In genomic region chr5:61701877-61702602, GRCh38 we compare ENCODE assay signal across 11 cellular contexts.
A peak's percentile ranks its signal among the peaks of the same experiment; 100 is the strongest.
DNase-seq lines count a peak whose midpoint lies in the region; ATAC-seq and TF ChIP-seq lines count a peak whose summit lies in the region.
"Had no signal": no experiment of that assay in that cellular context is flagged by ENCODE, and none has a peak within 500 bp of the region (broad histone marks: within the 10 kb centered on the region; RNA-seq: fewer than 3 reads in every experiment).

No MANE protein-coding gene starts in this region.

- H3K56ac ChIP-seq in mesendoderm (ENCODE audit: low read length) = no peak overlapping the region

- no peaks in the 10 kb centered on the region for H3K9me3 ChIP-seq in OCI-LY3 (ENCODE audit: insufficient read depth, low read length)
- no peaks in the 10 kb centered on the region for H3K9me3 ChIP-seq in right cardiac atrium (ENCODE audit: control insufficient read depth, low read length)
- no peaks in the 10 kb centered on the region for H3K9me3 ChIP-seq in neural progenitor cell (ENCODE audit: low read depth)

- intact Hi-C loops in right cardiac atrium (cut with DNase I) = no loop called here

- H3K18ac ChIP-seq in mesendoderm (ENCODE audit: low read length) = no peak overlapping the region

- no peaks in the 10 kb centered on the region for H3K79me1 ChIP-seq in mesendoderm (ENCODE audit: low read length)

- H3K36me3 Mint-ChIP-seq in neural progenitor cell = no peaks in the 10 kb centered on the region

- TF ChIP-seq CTCF in GM12865 (IDR thresholded peaks at IDR 0.05; ENCODE audit: insufficient read depth, low read depth, low read length, missing control alignments) (no peak), OCI-LY3 (IDR thresholded peaks at IDR 0.05; ENCODE audit: low read depth, low read length) (no peak), neural progenitor cell (IDR thresholded peaks at IDR 0.05) (no peak)

- peak; percentile 68 for DNase-seq in GM12865 (ENCODE audit: low read depth)
- DNase-seq in right cardiac atrium = no peak
- DNase-seq in activated naive CD4-positive, alpha-beta T cell treated with anti-CD3 and anti-CD28 coated beads, Interleukin-2, amount 50 U/mL, for 16 hours = no peak
- DNase-seq in neural progenitor cell (ENCODE audit: low spot score) = no peak
- no peak for DNase-seq in mesendoderm
- DNase-seq: activated CD8-positive, alpha-beta memory T cell treated with anti-CD3 and anti-CD28 coated beads, Interleukin-2, amount 50 U/mL, for 4 hours; stimulated activated naive CD4-positive, alpha-beta T cell had no signal

- H3K9me3 Mint-ChIP-seq in neural progenitor cell = no peaks in the 10 kb centered on the region

- H3K4ac ChIP-seq in mesendoderm (ENCODE audit: low read depth, low read length) = no peak overlapping the region

- H2BK5ac ChIP-seq in mesendoderm (ENCODE audit: low read length) = no peak overlapping the region

- ATAC-seq in GM19452 (IDR thresholded peaks at IDR 0.05; ENCODE audit: unreplicated experiment) (peak; percentile 67), HG02884 (IDR thresholded peaks at IDR 0.05; ENCODE audit: unreplicated experiment) (peak; percentile 75), right cardiac atrium (no peak)

- H2BK120ac ChIP-seq in mesendoderm (ENCODE audit: low read depth, low read length) = no peak overlapping the region

- H3K4me1 ChIP-seq in OCI-LY3 (ENCODE audit: low read length) (peaks cover 42% of the 10 kb centered on the region), right cardiac atrium (ENCODE audit: control insufficient read depth, insufficient read depth, low read length) (no peaks in the 10 kb centered on the region), neural progenitor cell (peaks cover 12% of the 10 kb centered on the region), mesendoderm (ENCODE audit: control insufficient read depth, low read depth, low read length) (no peaks in the 10 kb centered on the region)

- H2AK5ac ChIP-seq in mesendoderm (ENCODE audit: low read length) = no peak overlapping the region

- H3K23ac ChIP-seq in mesendoderm (ENCODE audit: low read length) = no peak overlapping the region

- H4K20me1 ChIP-seq in OCI-LY3 (ENCODE audit: insufficient read depth, low read length) (no peaks in the 10 kb centered on the region), neural progenitor cell (ENCODE audit: low read depth) (no peaks in the 10 kb centered on the region)

- H3K4me3 ChIP-seq in GM12865 (ENCODE audit: low read depth, low read length) (no peak overlapping the region), OCI-LY3 (ENCODE audit: low read length) (peak overlapping the region; percentile 30; the same call in 1 of the 2 replicates), right cardiac atrium (ENCODE audit: low read length) (no peak overlapping the region), neural progenitor cell (no peak overlapping the region), mesendoderm (ENCODE audit: low read length) (no peak overlapping the region)
- H3K4me3 ChIP-seq: SK-N-MC had no signal

- 77% methylated on average over 4 of the region's 4 CpGs for WGBS in right cardiac atrium
- WGBS in mesendoderm (ENCODE audit: extremely low coverage, insufficient coverage, low lambda C conversion rate) = no CpG with 5 or more reads among the region's 4 CpGs

- H2AFZ ChIP-seq in OCI-LY3 (ENCODE audit: low read depth, low read length) = no peak overlapping the region
- H2AFZ ChIP-seq in neural progenitor cell (replicated peaks) = no peak overlapping the region

- H3K27me3 ChIP-seq in OCI-LY3 (ENCODE audit: low read depth, low read length) (no peaks in the 10 kb centered on the region), right cardiac atrium (ENCODE audit: control insufficient read depth, insufficient read depth) (no peaks in the 10 kb centered on the region), neural progenitor cell (no peaks in the 10 kb centered on the region), mesendoderm (ENCODE audit: insufficient read depth, low read length, poor library complexity) (no peaks in the 10 kb centered on the region)

- H3K79me2 ChIP-seq in OCI-LY3 (ENCODE audit: low read length) (no peaks in the 10 kb centered on the region), neural progenitor cell (ENCODE audit: low read depth) (no peaks in the 10 kb centered on the region), mesendoderm (ENCODE audit: control insufficient read depth, insufficient read depth, low read length) (no peaks in the 10 kb centered on the region)

- peaks cover 2% of the 10 kb centered on the region for H3K27me3 Mint-ChIP-seq in neural progenitor cell (ENCODE audit: insufficient read depth, low read depth)

- H3K36me3 ChIP-seq in OCI-LY3 (replicated peaks; ENCODE audit: low read depth, low read length) (no peaks in the 10 kb centered on the region), neural progenitor cell (no peaks in the 10 kb centered on the region), mesendoderm (ENCODE audit: control insufficient read depth, insufficient read depth, low read length) (no peaks in the 10 kb centered on the region)

- no peak overlapping the region for H3K27ac Mint-ChIP-seq in neural progenitor cell

- H3K27ac ChIP-seq in OCI-LY3 (ENCODE audit: low read length) (peak overlapping the region; percentile 50), right cardiac atrium (ENCODE audit: low read length) (no peak overlapping the region), neural progenitor cell (no peak overlapping the region), mesendoderm (ENCODE audit: low read depth, low read length) (no peak overlapping the region)
- H3K27ac ChIP-seq: SK-N-MC had no signal

- H3K4me2 ChIP-seq in OCI-LY3 (ENCODE audit: low read length) = peak overlapping the region; percentile 58
- no peak overlapping the region for H3K4me2 ChIP-seq in neural progenitor cell
- H3K4me2 ChIP-seq in mesendoderm (ENCODE audit: low read length) = no peak overlapping the region

- H4K8ac ChIP-seq in mesendoderm (ENCODE audit: low read depth, low read length) = no peak overlapping the region

- H4K5ac ChIP-seq in mesendoderm (ENCODE audit: low read length) = no peak overlapping the region

- H3K4me3 Mint-ChIP-seq in neural progenitor cell = no peak overlapping the region

- peaks cover 39% of the 10 kb centered on the region for H3K4me1 Mint-ChIP-seq in neural progenitor cell

- no peak overlapping the region for H2BK15ac ChIP-seq in mesendoderm (replicated peaks; ENCODE audit: low read depth)

- no peak overlapping the region for H3K9ac ChIP-seq in OCI-LY3 (ENCODE audit: low read length)
- H3K9ac ChIP-seq in neural progenitor cell = no peak overlapping the region
- H3K9ac ChIP-seq in mesendoderm (ENCODE audit: low read length) = no peak overlapping the region

- H3F3A ChIP-seq in neural progenitor cell (ENCODE audit: low read depth) = no peaks in the 10 kb centered on the region

Comparison
In these comparisons a context has a peak if more than half of its experiments do, and no peak if none do; other contexts are left out.
1. ATAC-seq: peak in GM19452 (single experiment) and HG02884 (single experiment); none in right cardiac atrium (0 of 2).